In the genomic region with DNA sequence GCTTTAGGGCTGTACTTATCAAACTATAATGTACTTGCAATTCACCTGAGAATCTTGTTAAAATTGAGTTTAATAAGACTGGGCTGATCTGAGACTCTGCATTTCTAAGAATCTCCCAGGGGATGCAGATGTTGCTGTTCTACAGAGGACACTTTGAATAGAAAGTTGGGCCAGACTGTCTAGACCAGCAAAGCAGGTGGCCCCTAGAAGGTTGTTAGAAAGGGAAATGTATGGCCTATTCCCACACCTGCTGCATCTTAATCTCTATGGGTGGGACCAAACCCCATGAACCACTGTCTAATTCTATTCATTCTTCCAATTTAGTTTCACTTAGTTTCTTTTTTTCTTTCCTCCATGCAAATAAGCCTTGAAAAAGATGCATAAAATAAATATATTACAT, we compare ENCODE assay signal across 33 cellular contexts.
"Had no signal": no experiment of that assay in that cellular context is flagged by ENCODE, and none has a peak within 500 bp of the region (broad histone marks: within the 10 kb centered on the region; RNA-seq: fewer than 3 reads in every experiment).

No MANE protein-coding gene starts in this region.

- H3K9me3 ChIP-seq: adrenal gland, body of pancreas, breast epithelium, colonic mucosa had no signal

- H3K36me3 Mint-ChIP-seq: activated naive CD4-positive, alpha-beta T cell treated with anti-CD3 and anti-CD28 coated beads, Interleukin-2, amount 50 U/mL, for 72 hours; activated naive CD8-positive, alpha-beta T cell treated with anti-CD3 and anti-CD28 coated beads for 36 hours had no signal

- H3K27ac ChIP-seq: adrenal gland, body of pancreas, brain microvascular endothelial cell, breast epithelium, colonic mucosa, VCaP had no signal

- H3K4me1 ChIP-seq: adrenal gland, body of pancreas, breast epithelium, colonic mucosa had no signal

- DNase-seq: activated CD4-positive, alpha-beta memory T cell treated with anti-CD3 and anti-CD28 coated beads, Interleukin-2, amount 10 ng/mL, durations not matched to agents 7 days and 5 days; activated CD4-positive, alpha-beta T cell treated with anti-CD3 and anti-CD28 coated beads for 1 hour; activated CD4-positive, alpha-beta T cell treated with anti-CD3 and anti-CD28 coated beads for 36 hours; activated CD4-positive, alpha-beta T cell treated with anti-CD3 and anti-CD28 coated beads for 48 hours; activated CD4-positive, alpha-beta T cell treated with anti-CD3 and anti-CD28 coated beads, Interleukin-2, amount 10 ng/mL, durations not matched to agents 7 days and 5 days; activated CD4-positive, alpha-beta T cell treated with anti-CD3 and anti-CD28 coated beads, Interleukin-2, amount 50 U/mL, for 48 hours; activated CD4-positive, CD25-positive, alpha-beta regulatory T cell; activated CD8-positive, alpha-beta memory T cell treated with anti-CD3 and anti-CD28 coated beads, Interleukin-2, amount 50 U/mL, for 4 hours; activated CD8-positive, alpha-beta T cell treated with anti-CD3 and anti-CD28 coated beads, Interleukin-2, amount 10 ng/mL, durations not matched to agents 7 days and 5 days; activated effector memory CD4-positive, alpha-beta T cell treated with anti-CD3 and anti-CD28 coated beads, Interleukin-2, amount 50 U/mL, for 16 hours; activated gamma-delta T cell treated with Interleukin-2 at 50 U/mL for 16 hours; activated naive CD4-positive, alpha-beta T cell; activated naive CD4-positive, alpha-beta T cell treated with anti-CD3 and anti-CD28 coated beads for 36 hours; activated naive CD4-positive, alpha-beta T cell treated with anti-CD3 and anti-CD28 coated beads, Interleukin-2, amount 50 U/mL, for 16 hours; activated naive CD8-positive, alpha-beta T cell treated with anti-CD3 and anti-CD28 coated beads for 36 hours; activated T-cell treated with anti-CD3 and anti-CD28 coated beads for 4 hours; activated T-cell treated with anti-CD3 and anti-CD28 coated beads, Interleukin-2, amount 50 U/mL, for 1 hour; activated T-cell treated with anti-CD3 and anti-CD28 coated beads, Interleukin-2, amount 50 U/mL, for 4 hours; activated T-cell treated with anti-CD3 and anti-CD28 coated beads, Interleukin-2, amount 50 U/mL, for 72 hours; adrenal gland; amniotic stem cell; aorta; body of pancreas; brain microvascular endothelial cell; central memory CD4-positive, alpha-beta T cell; colonic mucosa; T-helper 17 cell; T-helper 9 cell had no signal

- H3K36me3 ChIP-seq: adrenal gland, brain microvascular endothelial cell, breast epithelium, colonic mucosa had no signal

- H3K4me1 Mint-ChIP-seq: activated CD4-positive, alpha-beta memory T cell treated with anti-CD3 and anti-CD28 coated beads, Interleukin-2, amount 10 ng/mL, durations not matched to agents 7 days and 5 days; activated CD4-positive, alpha-beta T cell treated with anti-CD3 and anti-CD28 coated beads for 36 hours; activated CD4-positive, alpha-beta T cell treated with anti-CD3 and anti-CD28 coated beads, Interleukin-2, amount 10 ng/mL, durations not matched to agents 7 days and 5 days; activated naive CD8-positive, alpha-beta T cell treated with anti-CD3 and anti-CD28 coated beads for 36 hours; activated T-helper 17 cell treated with anti-CD3 and anti-CD28 coated beads, Interleukin-2, amount 50 U/mL, for 72 hours; T-helper 17 cell had no signal

- H3K4me3 ChIP-seq: adrenal gland, body of pancreas, breast epithelium, colonic mucosa had no signal

- H3K4me3 Mint-ChIP-seq: activated CD4-positive, alpha-beta memory T cell treated with anti-CD3 and anti-CD28 coated beads, Interleukin-2, amount 10 ng/mL, durations not matched to agents 7 days and 5 days; activated CD4-positive, alpha-beta T cell treated with anti-CD3 and anti-CD28 coated beads for 36 hours; activated CD4-positive, alpha-beta T cell treated with anti-CD3 and anti-CD28 coated beads, Interleukin-2, amount 10 ng/mL, durations not matched to agents 7 days and 5 days; activated CD8-positive, alpha-beta T cell treated with anti-CD3 and anti-CD28 coated beads, Interleukin-2, amount 10 ng/mL, durations not matched to agents 7 days and 5 days; activated naive CD4-positive, alpha-beta T cell treated with anti-CD3 and anti-CD28 coated beads for 36 hours; activated naive CD8-positive, alpha-beta T cell treated with anti-CD3 and anti-CD28 coated beads for 36 hours; activated T-cell treated with anti-CD3 and anti-CD28 coated beads, Interleukin-2, amount 50 U/mL, for 4 hours; activated T-cell treated with anti-CD3 and anti-CD28 coated beads, Interleukin-2, amount 50 U/mL, for 72 hours; activated T-helper 1 cell treated with anti-CD3 and anti-CD28 coated beads, Interleukin-12 subunit alpha, Interleukin-12 subunit beta, Interleukin-2, Interleukin-4 antibody, amounts not matched to agents 30 ng/mL and 10 ng/mL and 1 ng/mL, durations not matched to agents 14 hours and 24 hours and 36 hours; activated T-helper 17 cell treated with anti-CD3 and anti-CD28 coated beads, Interleukin-2, amount 50 U/mL, for 72 hours; T-helper 17 cell had no signal

- H3K9me3 Mint-ChIP-seq: activated CD4-positive, alpha-beta T cell treated with anti-CD3 and anti-CD28 coated beads, Interleukin-2, amount 10 ng/mL, durations not matched to agents 7 days and 5 days; activated naive CD8-positive, alpha-beta T cell treated with anti-CD3 and anti-CD28 coated beads for 36 hours had no signal

- H3K27ac Mint-ChIP-seq: activated CD4-positive, alpha-beta memory T cell treated with anti-CD3 and anti-CD28 coated beads, Interleukin-2, amount 10 ng/mL, durations not matched to agents 7 days and 5 days; activated CD4-positive, alpha-beta T cell treated with anti-CD3 and anti-CD28 coated beads for 36 hours; activated CD4-positive, alpha-beta T cell treated with anti-CD3 and anti-CD28 coated beads, Interleukin-2, amount 10 ng/mL, durations not matched to agents 7 days and 5 days; activated CD8-positive, alpha-beta T cell treated with anti-CD3 and anti-CD28 coated beads, Interleukin-2, amount 10 ng/mL, durations not matched to agents 7 days and 5 days; activated naive CD4-positive, alpha-beta T cell treated with anti-CD3 and anti-CD28 coated beads for 36 hours; activated naive CD4-positive, alpha-beta T cell treated with anti-CD3 and anti-CD28 coated beads, Interleukin-2, amount 50 U/mL, for 72 hours; activated naive CD8-positive, alpha-beta T cell treated with anti-CD3 and anti-CD28 coated beads for 36 hours; activated T-cell treated with anti-CD3 and anti-CD28 coated beads, Interleukin-2, amount 50 U/mL, for 72 hours; activated T-helper 1 cell treated with anti-CD3 and anti-CD28 coated beads, Interleukin-12 subunit alpha, Interleukin-12 subunit beta, Interleukin-2, Interleukin-4 antibody, amounts not matched to agents 30 ng/mL and 10 ng/mL and 1 ng/mL, durations not matched to agents 14 hours and 24 hours and 36 hours; activated T-helper 17 cell treated with anti-CD3 and anti-CD28 coated beads, Interleukin-2, amount 50 U/mL, for 72 hours; T-helper 17 cell had no signal

- H3K27me3 ChIP-seq: adrenal gland, body of pancreas, brain microvascular endothelial cell, breast epithelium, colonic mucosa had no signal

- H3K27me3 Mint-ChIP-seq: activated CD4-positive, alpha-beta memory T cell treated with anti-CD3 and anti-CD28 coated beads, Interleukin-2, amount 10 ng/mL, durations not matched to agents 7 days and 5 days; activated CD4-positive, alpha-beta T cell treated with anti-CD3 and anti-CD28 coated beads for 36 hours; activated CD4-positive, alpha-beta T cell treated with anti-CD3 and anti-CD28 coated beads, Interleukin-2, amount 10 ng/mL, durations not matched to agents 7 days and 5 days; activated naive CD8-positive, alpha-beta T cell treated with anti-CD3 and anti-CD28 coated beads for 36 hours; activated T-helper 17 cell treated with anti-CD3 and anti-CD28 coated beads, Interleukin-2, amount 50 U/mL, for 72 hours; T-helper 17 cell had no signal
